ENCODE assay signal across 11 cellular contexts in the genomic region with DNA sequence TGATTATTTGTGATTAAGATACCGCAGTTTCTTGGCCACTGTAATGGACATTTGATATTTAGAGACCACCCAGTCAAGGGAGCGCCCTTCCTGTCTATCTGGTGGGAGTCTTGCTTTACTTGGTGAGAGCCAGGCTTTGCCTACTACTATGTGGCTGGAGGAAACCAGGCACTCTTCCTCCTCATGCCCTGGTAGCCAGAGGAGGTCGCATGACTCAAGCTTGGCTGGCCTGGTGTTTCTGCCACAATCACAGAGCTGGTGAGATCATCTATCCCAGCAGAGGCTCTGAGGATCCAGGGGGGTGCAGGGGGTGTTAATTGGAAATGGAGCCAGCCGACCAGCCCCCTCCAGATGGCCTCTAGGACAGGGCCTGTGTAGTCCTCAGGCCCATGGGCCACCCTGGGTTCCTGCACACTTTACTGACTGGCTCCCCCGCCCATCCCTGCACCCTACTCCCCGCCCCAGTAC. TPM values are rescaled to one million over a fixed set of nuclear protein-coding genes. Genes with fewer than 3 reads are reported as not detected.
DNase-seq lines count a peak whose midpoint lies in the region; ATAC-seq and TF ChIP-seq lines count a peak whose summit lies in the region.
"Had no signal": no experiment of that assay in that cellular context is flagged by ENCODE, and none has a peak within 500 bp of the region (broad histone marks: within the 10 kb centered on the region; RNA-seq: fewer than 3 reads in every experiment).

No MANE protein-coding gene starts in this region.

- peak; percentile 34 to 41 for ATAC-seq in right cardiac atrium
- ATAC-seq in GM19351 (IDR thresholded peaks at IDR 0.05; ENCODE audit: unreplicated experiment): no peak
- ATAC-seq in GM21528 (IDR thresholded peaks at IDR 0.05; ENCODE audit: low FRiP score, unreplicated experiment): no peak
- ATAC-seq: left ventricle myocardium superior had no signal

- H3K27me3 ChIP-seq in right cardiac atrium (ENCODE audit: control insufficient read depth, insufficient read depth): no peaks in the 10 kb centered on the region
- H3K27me3 ChIP-seq in right atrium auricular region: no peaks in the 10 kb centered on the region

- WGBS in right cardiac atrium: 78% methylated on average over 6 of the region's 6 CpGs

- H3K9me3 ChIP-seq in right cardiac atrium (ENCODE audit: control insufficient read depth, low read length) (no peaks in the 10 kb centered on the region), right atrium auricular region (peaks cover 0 to 14% of the 10 kb centered on the region in 2 donors)

- H3K27ac ChIP-seq in right cardiac atrium (ENCODE audit: low read length) (no peak overlapping the region), right atrium auricular region (no peak overlapping the region)

- intact Hi-C loops in right cardiac atrium (cut with DNase I): no loop called here

- TF ChIP-seq CTCF in right atrium auricular region (IDR thresholded peaks at IDR 0.05): no peak

- peaks cover 2% of the 10 kb centered on the region for H3K4me1 ChIP-seq in right cardiac atrium (ENCODE audit: control insufficient read depth, insufficient read depth, low read length)
- no peaks in the 10 kb centered on the region for H3K4me1 ChIP-seq in right atrium auricular region

- H3K4me3 ChIP-seq in right cardiac atrium (ENCODE audit: low read length) (no peak overlapping the region), right atrium auricular region (no peak overlapping the region)

- H3K36me3 ChIP-seq in right atrium auricular region: no peaks in the 10 kb centered on the region

- DNase-seq in right cardiac atrium (peak in 1 of 3 donors; percentile 52), right atrium auricular region (ENCODE audit: low spot score) (no peak), dedifferentiated amniotic fluid mesenchymal stem cell (ENCODE audit: extremely low spot score) (peak; percentile 62), mucosa of gallbladder (ENCODE audit: low spot score) (peak; percentile 54), NCI-H345 treated with DMSO at 0.1 percent for 48 hours (lab: John Stamatoyannopoulos, UW; ENCODE audit: unreplicated experiment) (no peak)
- DNase-seq in stimulated activated CD4-positive, alpha-beta T cell treated with anti-CD3 and anti-CD28 coated beads, Interleukin-4, amount 100 ng/mL, for 24 hours: no peak
- DNase-seq: activated B cell treated with CpG ODN at 0.5 μM for 24 hours, AML-193, left ventricle myocardium superior had no signal

RNA-seq across cellular contexts. Expression of gene BIN1, which starts 46.8 kb away (rescaled TPM):
- 10 to 100 TPM in 3 of 4 donors, 1 to 10 TPM in 1; 6.6 to 12.0 (median 10.4) TPM for total RNA-seq in right cardiac atrium
- polyA plus RNA-seq in right cardiac atrium: 5.9 TPM
- 10 to 100 TPM in 1 of 2 donors, 1 to 10 TPM in 1; 7.6 to 15.3 TPM for total RNA-seq in right atrium auricular region
- 131 TPM for total RNA-seq in mucosa of gallbladder

Comparison
In these comparisons a context has a peak if more than half of its experiments do, and no peak if none do; other contexts are left out.
1. ATAC-seq: peak in right cardiac atrium (2 of 2); none in GM19351 (single experiment) and GM21528 (single experiment).
2. DNase-seq: peak in dedifferentiated amniotic fluid mesenchymal stem cell (single experiment) and mucosa of gallbladder (single experiment); none in right atrium auricular region (single experiment), stimulated activated CD4-positive, alpha-beta T cell treated with anti-CD3 and anti-CD28 coated beads, Interleukin-4, amount 100 ng/mL, for 24 hours (single experiment) and NCI-H345 treated with DMSO at 0.1 percent for 48 hours (single experiment).